1 cellular context compared by ENCODE assay signal in genomic region chr17:19017401-19017800, GRCh38.
TF ChIP-seq lines count a peak whose summit lies in the region.

No MANE protein-coding gene starts in this region.

TF ChIP-seq in GM12878, 131 proteins besides CTCF, POLR2A, EP300 and RAD21:
- TF ChIP-seq HDAC6 (IDR thresholded peaks at IDR 0.05; ENCODE audit: unreplicated experiment), result no peak
- no peak for TF ChIP-seq SPI1 (IDR thresholded peaks at IDR 0.05; ENCODE audit: borderline replicate concordance, insufficient read depth, low read depth, low read length)
- TF ChIP-seq IRF3 (IDR thresholded peaks at IDR 0.05), result no peak
- no peak for TF ChIP-seq NR2F1 (conservative IDR thresholded peaks at IDR 0.05)
- TF ChIP-seq RAD51 (IDR thresholded peaks at IDR 0.05), result no peak
- TF ChIP-seq POLR2AphosphoS2 (IDR thresholded peaks at IDR 0.05; ENCODE audit: low read depth, low read length), result no peak
